ENCODE assay signal across 25 cellular contexts in the genomic region with DNA sequence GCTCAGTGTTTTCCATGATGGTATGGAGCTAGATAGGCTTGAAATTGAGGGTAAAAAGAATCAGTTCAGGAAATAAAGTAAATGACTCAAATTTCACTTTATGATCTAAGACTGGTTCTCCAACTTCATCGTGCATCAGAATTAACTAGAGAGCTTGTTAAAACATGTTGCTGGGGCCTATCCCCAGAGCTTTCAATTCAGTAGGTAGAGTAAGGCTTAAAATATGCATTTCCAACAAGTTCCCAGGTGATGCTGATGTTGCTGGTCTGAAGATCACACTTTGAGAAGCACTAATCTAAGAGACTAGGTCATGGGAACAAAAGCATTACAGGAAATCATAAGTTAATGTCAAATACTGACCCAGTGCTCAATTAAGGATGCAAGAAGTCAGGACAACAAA.
"Had no signal": no experiment of that assay in that cellular context is flagged by ENCODE, and none has a peak within 500 bp of the region (broad histone marks: within the 10 kb centered on the region; RNA-seq: fewer than 3 reads in every experiment).

No MANE protein-coding gene starts in this region.

- DNase-seq: dorsolateral prefrontal cortex; effector CD4-positive, alpha-beta T cell; esophagus squamous epithelium; kidney; mesenchymal stem cell; midbrain; naive thymus-derived CD4-positive, alpha-beta T cell; right lobe of liver; small intestine; stimulated activated CD4-positive, alpha-beta T cell treated with anti-CD3 and anti-CD28 coated beads, Interleukin-12 subunit alpha, Interleukin-12 subunit beta, amount 100 ng/mL, for 4 hours; stimulated activated CD4-positive, alpha-beta T cell treated with anti-CD3 and anti-CD28 coated beads, Interleukin-1b, Interleukin-23, amount 100 ng/mL, for 48 hours; stimulated activated CD4-positive, alpha-beta T cell treated with anti-CD3 and anti-CD28 coated beads, Interleukin-4, amount 100 ng/mL, for 1 hour; stimulated activated CD8-positive, alpha-beta memory T cell treated with anti-CD3 and anti-CD28 coated beads, Interleukin-4, amount 100 ng/mL, for 48 hours; stimulated activated naive CD4-positive, alpha-beta T cell; stimulated activated naive CD8-positive, alpha-beta T cell treated with anti-CD3 and anti-CD28 coated beads, Interleukin-15, amount 100 ng/mL, for 72 hours; transverse colon; upper lobe of right lung had no signal

- H3K9me3 ChIP-seq: esophagus squamous epithelium, right lobe of liver, suprapubic skin, upper lobe of right lung, vagina had no signal

- ATAC-seq: left lobe of liver; naive thymus-derived CD4-positive, alpha-beta T cell; right lobe of liver; stimulated activated naive CD8-positive, alpha-beta T cell treated with anti-CD3 and anti-CD28 coated beads, Interleukin-15, amount 100 ng/mL, for 72 hours; upper lobe of right lung had no signal

- H3K36me3 ChIP-seq: esophagus squamous epithelium, neural progenitor cell, right lobe of liver, suprapubic skin, transverse colon, upper lobe of right lung, vagina had no signal

- H3K4me3 ChIP-seq: dorsolateral prefrontal cortex, esophagus squamous epithelium, lung, neural progenitor cell, right lobe of liver, suprapubic skin, transverse colon, upper lobe of right lung, vagina had no signal

- FAIRE-seq: colon, frontal cortex, kidney, small intestine had no signal

- H3K4me1 ChIP-seq: esophagus squamous epithelium, neural progenitor cell, parathyroid adenoma, right lobe of liver, suprapubic skin, upper lobe of right lung, vagina had no signal

- H3K79me2 ChIP-seq: parathyroid adenoma had no signal

- H3K27ac ChIP-seq: dorsolateral prefrontal cortex, esophagus squamous epithelium, neural progenitor cell, parathyroid adenoma, right lobe of liver, suprapubic skin, transverse colon, upper lobe of right lung, vagina had no signal

- H3K27me3 ChIP-seq: dorsolateral prefrontal cortex, esophagus squamous epithelium, neural progenitor cell, right lobe of liver, suprapubic skin, transverse colon, upper lobe of right lung, vagina had no signal

- H2AFZ ChIP-seq: neural progenitor cell, parathyroid adenoma had no signal

- H3K4me2 ChIP-seq: neural progenitor cell had no signal
